ENCODE assay signal across 8 cellular contexts in the genomic region with DNA sequence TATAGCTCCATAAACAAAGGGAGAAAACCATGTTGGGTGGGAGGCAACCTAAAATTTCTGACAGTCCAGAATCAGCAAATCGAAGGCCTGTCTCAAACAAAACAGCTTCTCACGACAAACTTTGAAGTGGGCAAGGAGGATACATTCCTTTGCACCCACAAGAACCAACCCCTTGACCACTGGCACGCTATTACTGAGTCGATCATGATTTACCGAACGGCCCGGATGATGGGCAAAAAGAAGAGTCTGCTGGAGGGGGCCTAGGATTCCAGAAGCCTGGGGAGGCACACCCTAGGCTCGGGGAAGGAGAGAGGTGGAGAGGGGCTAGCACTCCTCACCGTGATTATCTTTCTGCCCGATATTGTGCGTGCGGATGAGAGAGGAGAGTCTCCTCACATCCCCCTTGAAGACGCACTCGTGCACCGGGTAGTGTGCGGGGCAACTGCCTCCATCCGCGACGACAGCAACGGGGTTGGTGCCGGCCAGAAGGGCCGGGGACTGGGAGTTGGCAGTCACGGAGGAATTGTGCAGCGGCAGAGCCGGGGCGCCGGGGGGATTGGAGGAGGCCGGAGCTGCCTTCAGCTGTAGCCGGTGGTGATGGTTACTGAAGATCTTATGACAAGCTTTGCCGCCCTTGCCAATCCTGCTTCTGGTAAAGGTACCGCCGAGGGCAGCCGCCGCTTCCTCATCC. TPM values are rescaled to one million over a fixed set of nuclear protein-coding genes. Genes with fewer than 3 reads are reported as not detected.
A peak's percentile ranks its signal among the peaks of the same experiment; 100 is the strongest.
DNase-seq lines count a peak whose midpoint lies in the region; ATAC-seq, FAIRE-seq and TF ChIP-seq lines count a peak whose summit lies in the region.

No MANE protein-coding gene starts in this region.

- H3K4me3 Mint-ChIP-seq in CD8-positive, alpha-beta memory T cell, result peak overlapping the region; percentile 94 to 99 (median 96)

- intact Hi-C loops in breast epithelium (cut with DNase I; ENCODE audit: low total_unique reads), result no loop called here

- peaks cover 0 to 6% of the 10 kb centered on the region in 2 donors for H3K27me3 Mint-ChIP-seq in CD8-positive, alpha-beta memory T cell

- POLR2A ChIA-PET in CD8-positive, alpha-beta memory T cell (lab: Charles Lee), result interaction anchor here (0.7 to 3.2 kb wide), 5 partner anchors 53 to 727 kb away, joined by 3 to 67 read pairs (median 7); a partner anchor contains a TSS

- no peaks in the 10 kb centered on the region for H3K27me3 ChIP-seq in CD8-positive, alpha-beta memory T cell (ENCODE audit: insufficient read depth, low read length, poor library complexity, severe bottlenecking)
- H3K27me3 ChIP-seq in SJCRH30 (no peaks in the 10 kb centered on the region), breast epithelium (no peaks in the 10 kb centered on the region)

- CTCF ChIA-PET in CD8-positive, alpha-beta memory T cell (lab: Charles Lee), result interaction anchor here (1.1 to 3.0 kb wide), 3 partner anchors 57 to 147 kb away, joined by 3 to 21 read pairs (median 4); a partner anchor contains a TSS

- H3K36me3 ChIP-seq in CD8-positive, alpha-beta memory T cell (ENCODE audit: insufficient read depth, low read length), result no peaks in the 10 kb centered on the region
- 0 out of 2 replicates have a peak, but pooled peaks cover 2% of the 10 kb centered on the region for H3K36me3 ChIP-seq in SJCRH30
- no peaks in the 10 kb centered on the region for H3K36me3 ChIP-seq in breast epithelium

- no peak for TF ChIP-seq POLR2A in breast epithelium (IDR thresholded peaks at IDR 0.05)

- peak; percentile 59 for FAIRE-seq in GM19239 (lab: Jason Lieb, UNC)

- DNase-seq in CD8-positive, alpha-beta memory T cell, result peak in 2 of 5 donors; percentile 2 to 54
- DNase-seq in GM19239 (ENCODE audit: insufficient read length, low spot score) (no peak), SJCRH30 (peak; percentile 26 to 51), breast epithelium (ENCODE audit: low spot score in 2 of 2) (no peak), left kidney (ENCODE audit: low read depth, low spot score) (peak; percentile 65), SK-N-DZ (ENCODE audit: low spot score) (no peak)
- DNase-seq in stimulated activated CD4-positive, alpha-beta T cell treated with anti-CD3 and anti-CD28 coated beads, TNF-alpha, amount 100 ng/mL, for 48 hours (ENCODE audit: low read depth in 3 of 3), result peak; percentile 13 to 23 (median 13)

- H3K9me3 Mint-ChIP-seq in CD8-positive, alpha-beta memory T cell, result peaks cover 0 to 3% (median 0%) of the 10 kb centered on the region in 5 donors

- TF ChIP-seq CTCF in breast epithelium (IDR thresholded peaks at IDR 0.05), result no peak

- H3K36me3 Mint-ChIP-seq in CD8-positive, alpha-beta memory T cell, result peaks cover 0 to 33% (median 1%) of the 10 kb centered on the region in 3 donors

- H3K27ac ChIP-seq in CD8-positive, alpha-beta memory T cell (ENCODE audit: low read depth, low read length), result peak overlapping the region; percentile 98
- peak overlapping the region; percentile 91 for H3K27ac ChIP-seq in SJCRH30
- H3K27ac ChIP-seq in breast epithelium, result peak overlapping the region; percentile 89 to 94

- H3K4me3 ChIP-seq in CD8-positive, alpha-beta memory T cell (ENCODE audit: low read length), result peak overlapping the region; percentile 78
- H3K4me3 ChIP-seq in SJCRH30, result peak overlapping the region; percentile 99
- H3K4me3 ChIP-seq in breast epithelium, result peak overlapping the region; percentile 74 to 94 (median 90)

- H3K4me1 ChIP-seq in CD8-positive, alpha-beta memory T cell (ENCODE audit: insufficient read depth, low read length), result peaks cover 40% of the 10 kb centered on the region
- H3K4me1 ChIP-seq in SJCRH30 (0 out of 2 replicates have a peak, but pooled peaks cover 6% of the 10 kb centered on the region), breast epithelium (peaks cover 0 to 4% of the 10 kb centered on the region in 2 donors)

- no peaks in the 10 kb centered on the region for H3K9me3 ChIP-seq in CD8-positive, alpha-beta memory T cell (ENCODE audit: low read length)
- no peaks in the 10 kb centered on the region for H3K9me3 ChIP-seq in SJCRH30 (replicated peaks)
- H3K9me3 ChIP-seq in breast epithelium, result no peaks in the 10 kb centered on the region

- peak; percentile 24 for ATAC-seq in HG03280 (IDR thresholded peaks at IDR 0.05; ENCODE audit: unreplicated experiment)

- peak overlapping the region; percentile 95 to 100 (median 98) for H3K27ac Mint-ChIP-seq in CD8-positive, alpha-beta memory T cell

- H3K4me1 Mint-ChIP-seq in CD8-positive, alpha-beta memory T cell, result peaks cover 50 to 68% (median 63%) of the 10 kb centered on the region in 3 donors

RNA-seq across cellular contexts. Expression of a gene that starts 0.7 kb away (rescaled TPM):
- 10 to 100 TPM; 29.4 to 30.9 TPM for total RNA-seq in CD8-positive, alpha-beta memory T cell
- polyA plus RNA-seq in CD8-positive, alpha-beta memory T cell, result 15.9 TPM
- total RNA-seq in SJCRH30 (2014; rRNA removed; shearing (Covaris generic)), result 19.9 and 21.3 TPM in 2 replicates
- 10 to 100 TPM; 20.8 to 29.9 (median 28.5) TPM for total RNA-seq in breast epithelium
- polyA plus RNA-seq in SK-N-DZ (2014; cell fraction: cytosol; rRNA removed), result 10.6 and 10.8 TPM in 2 replicates
- polyA plus RNA-seq in SK-N-DZ (2014; cell fraction: nucleus; rRNA removed), result 18.8 and 22.1 TPM in 2 replicates

RNA-seq across cellular contexts. Expression of a gene that starts 57.3 kb away (rescaled TPM):
- total RNA-seq in CD8-positive, alpha-beta memory T cell, result 1 to 10 TPM; 9.0 to 9.5 TPM
- 2.5 TPM for polyA plus RNA-seq in CD8-positive, alpha-beta memory T cell
- total RNA-seq in SJCRH30 (2014; rRNA removed; shearing (Covaris generic)), result 2.8 and 3.5 TPM in 2 replicates
- 10 to 100 TPM in 1 of 3 donors, 1 to 10 TPM in 2; 4.9 to 11.7 (median 5.3) TPM for total RNA-seq in breast epithelium
- polyA plus RNA-seq in SK-N-DZ (2014; cell fraction: cytosol; rRNA removed), result 4.8 and 5.0 TPM in 2 replicates
- 4.7 and 5.1 TPM in 2 replicates for polyA plus RNA-seq in SK-N-DZ (2014; cell fraction: nucleus; rRNA removed)

Comparison
In these comparisons a context has a peak if more than half of its experiments do, and no peak if none do; other contexts are left out.
1. DNase-seq: peak in SJCRH30 (2 of 2), left kidney (single experiment) and stimulated activated CD4-positive, alpha-beta T cell treated with anti-CD3 and anti-CD28 coated beads, TNF-alpha, amount 100 ng/mL, for 48 hours (3 of 3); none in GM19239 (single experiment), breast epithelium (0 of 2) and SK-N-DZ (single experiment).
2. Peak in every context shown above with its lines, with median percentiles within 50 percentile points of each other: H3K27ac ChIP-seq and H3K4me3 ChIP-seq.